In the genomic region with DNA sequence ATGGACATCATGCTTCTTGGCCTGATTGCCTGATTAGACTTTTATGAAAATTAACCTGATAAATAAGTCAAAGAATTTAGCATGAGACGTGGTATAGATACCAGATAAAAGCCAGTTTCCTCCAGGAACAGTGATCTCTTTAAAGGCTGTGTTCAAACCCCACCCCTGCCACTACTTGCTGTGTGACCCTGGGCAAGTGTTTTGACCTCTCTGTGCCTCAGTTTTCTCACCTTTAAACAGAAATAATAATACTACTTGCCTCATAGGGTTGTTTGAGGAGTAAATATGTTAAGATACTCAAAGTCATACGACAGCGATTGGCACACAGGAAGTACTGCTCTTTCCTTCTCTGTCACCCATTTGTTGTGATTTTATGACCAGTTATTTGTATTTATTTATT, we compare ENCODE assay signal across 34 cellular contexts.
"Had no signal": no experiment of that assay in that cellular context is flagged by ENCODE, and none has a peak within 500 bp of the region (broad histone marks: within the 10 kb centered on the region; RNA-seq: fewer than 3 reads in every experiment).

No MANE protein-coding gene starts in this region.

- DNase-seq: Karpas-422, Kasumi-1, MM.1S, MV-4-11, NCI-H1048, NCI-H1092, NCI-H1092 treated with DMSO at 0.1 percent for 48 hours, NCI-H1105, NCI-H1105 treated with DMSO at 0.1 percent for 48 hours, NCI-H1417, NCI-H1417 treated with DMSO at 0.1 percent for 48 hours, NCI-H1436, NCI-H1436 treated with DMSO at 0.1 percent for 48 hours, NCI-H146, NCI-H1694, NCI-H1694 treated with DMSO at 0.1 percent for 48 hours, NCI-H187, NCI-H187 treated with DMSO at 0.1 percent for 48 hours, NCI-H1930, NCI-H2029, NCI-H2029 treated with DMSO at 0.1 percent for 48 hours, NCI-H2081, NCI-H2081 treated with DMSO at 0.1 percent for 48 hours, NCI-H2107, NCI-H2171, NCI-H2171 treated with DMSO at 0.1 percent for 48 hours, NCI-H2227 treated with DMSO at 0.1 percent for 48 hours, NCI-H226, NCI-H345, NCI-H446, NCI-H446 treated with DMSO at 0.1 percent for 48 hours, NCI-H510A, NCI-H510A treated with DMSO at 0.1 percent for 48 hours had no signal

- H3K9me3 ChIP-seq: MG63 had no signal

- H3K4me3 ChIP-seq: MG63 had no signal

- H3K27me3 ChIP-seq: MG63 had no signal

- H3K36me3 ChIP-seq: MG63 had no signal
